ENCODE assay signal across 22 cellular contexts in the genomic region with DNA sequence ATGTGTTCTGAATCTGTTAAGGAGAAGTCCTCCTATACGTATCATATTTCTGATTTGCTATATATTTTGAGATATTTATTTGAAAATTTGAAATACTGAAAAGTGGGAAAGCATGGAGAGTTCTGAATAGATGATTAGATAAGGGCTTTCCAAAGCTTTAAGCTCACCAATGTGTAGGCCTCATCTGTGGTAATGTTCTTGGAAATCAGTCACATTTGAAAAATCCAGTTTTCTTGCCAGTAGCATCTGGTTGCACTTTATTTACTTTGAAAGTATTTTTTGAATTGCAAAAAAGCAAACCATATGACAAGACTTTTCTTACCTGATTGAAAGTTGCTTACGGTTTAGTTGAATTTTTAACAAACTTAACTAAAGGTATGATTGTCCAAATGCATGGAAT. TPM values are rescaled to one million over a fixed set of nuclear protein-coding genes. Genes with fewer than 3 reads are reported as not detected.
A peak's percentile ranks its signal among the peaks of the same experiment; 100 is the strongest.
DNase-seq lines count a peak whose midpoint lies in the region; ATAC-seq and TF ChIP-seq lines count a peak whose summit lies in the region.
"Had no signal": no experiment of that assay in that cellular context is flagged by ENCODE, and none has a peak within 500 bp of the region (broad histone marks: within the 10 kb centered on the region; RNA-seq: fewer than 3 reads in every experiment).

No MANE protein-coding gene starts in this region.

- intact Hi-C loops in right cardiac atrium (cut with DNase I): no loop called here

- no peak overlapping the region for H3K4me3 ChIP-seq in cardiac muscle cell
- no peak overlapping the region for H3K4me3 ChIP-seq in right cardiac atrium (ENCODE audit: low read length)
- no peak overlapping the region for H3K4me3 ChIP-seq in SK-N-SH (ENCODE audit: low read depth in 2 of 2, low read length in 1 of 2)
- no peak overlapping the region for H3K4me3 ChIP-seq in fibroblast of lung (replicated peaks in 1 of 4; ENCODE audit: control extremely low read depth in 1 of 4, insufficient read depth in 1 of 4, low read depth in 3 of 4, low read length in 4 of 4)

- H4K20me1 ChIP-seq in SK-N-SH (ENCODE audit: insufficient read depth) (peaks cover 8% of the 10 kb centered on the region; the same call in 1 of the 2 replicates), fibroblast of lung (ENCODE audit: control insufficient read depth, extremely low read depth, insufficient read depth, low read length) (peaks cover 2% of the 10 kb centered on the region)

- H3K79me2 ChIP-seq in SK-N-SH (ENCODE audit: insufficient read depth) (peaks cover 81% of the 10 kb centered on the region), fibroblast of lung (ENCODE audit: control insufficient read depth, insufficient read depth, low read length) (peaks cover 51% of the 10 kb centered on the region)

- WGBS in right cardiac atrium: 73% methylated on average over 2 of the region's 2 CpGs
- WGBS in SK-N-SH (ENCODE audit: low lambda C conversion rate): 89% methylated on average over 2 of the region's 2 CpGs

- H3K27ac ChIP-seq in cardiac muscle cell: peak overlapping the region; percentile 37
- H3K27ac ChIP-seq in right cardiac atrium (ENCODE audit: low read length): no peak overlapping the region
- H3K27ac ChIP-seq in SK-N-SH (ENCODE audit: low read depth in 2 of 2, low read length in 1 of 2): no peak overlapping the region; a peak in 1 of 4 replicates
- no peak overlapping the region for H3K27ac ChIP-seq in fibroblast of lung (ENCODE audit: insufficient read depth, low read length)
- H3K27ac ChIP-seq: 22Rv1, HL-60 had no signal

- peaks cover 4% of the 10 kb centered on the region for H3F3A ChIP-seq in SK-N-SH (replicated peaks; ENCODE audit: insufficient read depth)

- H2AFZ ChIP-seq in SK-N-SH (ENCODE audit: low read depth): no peak overlapping the region
- H2AFZ ChIP-seq in fibroblast of lung (ENCODE audit: low read length): no peak overlapping the region

- POLR2A ChIA-PET in SK-N-SH (lab: Yijun Ruan, JAX) (no interaction called here), HEK293T (lab: Yijun Ruan, JAX) (no interaction called here)

- H3K4me2 ChIP-seq in SK-N-SH (no peak overlapping the region), fibroblast of lung (ENCODE audit: extremely low read depth, insufficient read depth, low read length) (no peak overlapping the region)

- H3K9me3 ChIP-seq in cardiac muscle cell (ENCODE audit: low read depth): no peaks in the 10 kb centered on the region
- H3K9me3 ChIP-seq in right cardiac atrium (ENCODE audit: control insufficient read depth, low read length): no peaks in the 10 kb centered on the region
- H3K9me3 ChIP-seq in SK-N-SH: no peaks in the 10 kb centered on the region
- no peaks in the 10 kb centered on the region for H3K9me3 ChIP-seq in fibroblast of lung (ENCODE audit: control insufficient read depth, insufficient read depth, low read depth, low read length)

- H3K4me1 ChIP-seq in cardiac muscle cell (ENCODE audit: low read depth): peaks cover 31% of the 10 kb centered on the region
- H3K4me1 ChIP-seq in right cardiac atrium (ENCODE audit: control insufficient read depth, insufficient read depth, low read length): peaks cover 6% of the 10 kb centered on the region
- H3K4me1 ChIP-seq in SK-N-SH (ENCODE audit: control insufficient read depth in 1 of 2, insufficient read depth in 2 of 2, low read depth in 1 of 2, low read length in 1 of 2): peaks cover 18 to 30% of the 10 kb centered on the region in 2 experiments; a peak in 3 of 4 replicates
- peaks cover 4% of the 10 kb centered on the region for H3K4me1 ChIP-seq in fibroblast of lung (ENCODE audit: control insufficient read depth, extremely low read depth, insufficient read depth, low read length)

- TF ChIP-seq RAD21 in SK-N-SH (IDR thresholded peaks at IDR 0.05; ENCODE audit: low read length): no peak

- H3K9me2 ChIP-seq in SK-N-SH: no peaks in the 10 kb centered on the region

- H3K9ac ChIP-seq in SK-N-SH: no peak overlapping the region
- no peak overlapping the region for H3K9ac ChIP-seq in fibroblast of lung (ENCODE audit: insufficient read depth, low read length)

- TF ChIP-seq CTCF in cardiac muscle cell (IDR thresholded peaks at IDR 0.05; ENCODE audit: low read depth, low read length): no peak
- TF ChIP-seq CTCF in SK-N-SH (IDR thresholded peaks at IDR 0.05): no peak
- no peak for TF ChIP-seq CTCF in fibroblast of lung (conservative IDR thresholded peaks at IDR 0.05 in 1 of 2, IDR thresholded peaks at IDR 0.05 in 1 of 2; ENCODE audit: low read depth in 1 of 2, low read length in 2 of 2)

- CTCF ChIA-PET in SK-N-SH (lab: Yijun Ruan, JAX): no interaction called here
- CTCF ChIA-PET in HEK293T (lab: Yijun Ruan, JAX): interaction anchor here (0.5 kb wide), 1 partner anchor 194 kb away, joined by 3 read pairs; no protein-coding TSS in a partner anchor

- no peak for TF ChIP-seq EP300 in SK-N-SH (IDR thresholded peaks at IDR 0.05; ENCODE audit: borderline replicate concordance in 1 of 2, low read depth in 1 of 2, low read length in 1 of 2)

- ATAC-seq in right cardiac atrium (no peak), left lobe of liver (no peak)
- ATAC-seq: PC-3 had no signal

- peak in 1 of 2 donors; percentile 42 for DNase-seq in cardiac muscle cell (ENCODE audit: low read depth in 1 of 2, low spot score in 1 of 2)
- no peak for DNase-seq in right cardiac atrium
- DNase-seq in SK-N-SH: no peak
- peak; percentile 43 to 46 for DNase-seq in fibroblast of lung (ENCODE audit: low read depth in 2 of 2)
- DNase-seq in dedifferentiated amniotic fluid mesenchymal stem cell (ENCODE audit: extremely low spot score): no peak
- DNase-seq in MV-4-11 (lab: John Stamatoyannopoulos, UW): no peak
- DNase-seq in HEK293T (ENCODE audit: extremely low spot score): no peak
- no peak for DNase-seq in left lobe of liver (ENCODE audit: low spot score)
- DNase-seq: C1 segment of cervical spinal cord; CD8-positive, alpha-beta memory T cell; DMS53; H7; NCI-H1048; NCI-H1436; NCI-H1930; NCI-H345; NCI-H524 treated with DMSO at 0.1 percent for 48 hours; PC-3; RPMI8226; SHP77 treated with DMSO at 0.1 percent for 48 hours had no signal

- no peaks in the 10 kb centered on the region for H3K36me3 ChIP-seq in cardiac muscle cell
- H3K36me3 ChIP-seq in SK-N-SH (replicated peaks in 1 of 2; ENCODE audit: control insufficient read depth in 1 of 2, insufficient read depth in 2 of 2, low read length in 1 of 2): no peaks in the 10 kb centered on the region
- no peaks in the 10 kb centered on the region for H3K36me3 ChIP-seq in fibroblast of lung (ENCODE audit: control insufficient read depth, insufficient read depth, low read length)

- H3K27me3 ChIP-seq in cardiac muscle cell: no peaks in the 10 kb centered on the region
- no peaks in the 10 kb centered on the region for H3K27me3 ChIP-seq in right cardiac atrium (ENCODE audit: control insufficient read depth, insufficient read depth)
- H3K27me3 ChIP-seq in SK-N-SH (ENCODE audit: insufficient read depth): no peaks in the 10 kb centered on the region
- H3K27me3 ChIP-seq in fibroblast of lung (ENCODE audit: control insufficient read depth, insufficient read depth, low read length): no peaks in the 10 kb centered on the region

TF ChIP-seq in SK-N-SH, 30 proteins besides CTCF, POLR2A, EP300 and RAD21:
- TF ChIP-seq, protein P1, sequence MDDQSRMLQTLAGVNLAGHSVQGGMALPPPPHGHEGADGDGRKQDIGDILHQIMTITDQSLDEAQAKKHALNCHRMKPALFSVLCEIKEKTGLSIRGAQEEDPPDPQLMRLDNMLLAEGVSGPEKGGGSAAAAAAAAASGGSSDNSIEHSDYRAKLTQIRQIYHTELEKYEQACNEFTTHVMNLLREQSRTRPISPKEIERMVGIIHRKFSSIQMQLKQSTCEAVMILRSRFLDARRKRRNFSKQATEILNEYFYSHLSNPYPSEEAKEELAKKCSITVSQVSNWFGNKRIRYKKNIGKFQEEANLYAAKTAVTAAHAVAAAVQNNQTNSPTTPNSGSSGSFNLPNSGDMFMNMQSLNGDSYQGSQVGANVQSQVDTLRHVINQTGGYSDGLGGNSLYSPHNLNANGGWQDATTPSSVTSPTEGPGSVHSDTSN (IDR thresholded peaks at IDR 0.05): no peak
- TF ChIP-seq MXI1 (IDR thresholded peaks at IDR 0.05; ENCODE audit: low read depth, low read length) (no peak), TCF12 (IDR thresholded peaks at IDR 0.05) (peak; percentile 30; the same call in 1 of the 2 replicates), TEAD4 (IDR thresholded peaks at IDR 0.05; ENCODE audit: borderline replicate concordance, insufficient read depth) (no peak), RFX5 (IDR thresholded peaks at IDR 0.05; ENCODE audit: low read length) (no peak)

TF ChIP-seq in HEK293T, 16 proteins besides CTCF, POLR2A, EP300 and RAD21 (continues in another document):
- TF ChIP-seq FOXK2 (IDR thresholded peaks at IDR 0.05) (no peak), CTBP1 (IDR thresholded peaks at IDR 0.05; ENCODE audit: borderline replicate concordance) (no peak), FOXA1 (IDR thresholded peaks at IDR 0.05) (no peak), LEF1 (IDR thresholded peaks at IDR 0.05; ENCODE audit: borderline replicate concordance) (no peak), SUZ12 (IDR thresholded peaks at IDR 0.05) (no peak), SP1 (IDR thresholded peaks at IDR 0.05) (no peak), HDGF (IDR thresholded peaks at IDR 0.05; ENCODE audit: borderline replicate concordance) (no peak), BHLHE40 (IDR thresholded peaks at IDR 0.05; ENCODE audit: borderline replicate concordance) (no peak), L3MBTL2 (conservative IDR thresholded peaks at IDR 0.05) (no peak), FOXM1 (IDR thresholded peaks at IDR 0.05; ENCODE audit: borderline replicate concordance) (no peak), ELF4 (IDR thresholded peaks at IDR 0.05) (no peak), ZNF384 (IDR thresholded peaks at IDR 0.05) (no peak), ARNT (IDR thresholded peaks at IDR 0.05) (no peak)

RNA-seq across cellular contexts. Expression of a gene that starts 21.7 kb away (rescaled TPM):
- total RNA-seq in cardiac muscle cell (114 and 168 TPM in 2 replicates), right cardiac atrium (100 to 1,000 TPM; 113 to 146 (median 124) TPM), fibroblast of lung (93.0 and 114 TPM in 2 replicates), left lobe of liver (14.2 TPM)
- polyA plus RNA-seq in cardiac muscle cell (96.9 and 164 TPM in 2 replicates), right cardiac atrium (47.4 TPM), SK-N-SH (2012; rRNA removed) (27.6 and 144 TPM in 2 replicates), fibroblast of lung (213 and 416 TPM in 2 replicates)
- polyA plus RNA-seq in SK-N-SH (2012; cell fraction: cytosol; rRNA removed): 39.2 and 59.7 TPM in 2 replicates
- polyA plus RNA-seq in SK-N-SH (2012; cell fraction: nucleus; rRNA removed): 26.9 and 74.1 TPM in 2 replicates
- polyA plus RNA-seq in fibroblast of lung (2012): 55.8 and 93.0 TPM in 2 replicates
- polyA minus RNA-seq in fibroblast of lung (ENCODE audit: low replicate concordance): 37.9 and 48.3 TPM in 2 replicates

Comparison
In these comparisons a context has a peak if more than half of its experiments do, and no peak if none do; other contexts are left out.
1. DNase-seq: peak in fibroblast of lung (2 of 2); none in right cardiac atrium (0 of 3), SK-N-SH (single experiment), dedifferentiated amniotic fluid mesenchymal stem cell (single experiment), MV-4-11 (single experiment), HEK293T (single experiment) and left lobe of liver (single experiment).